ENCODE assay signal across 28 cellular contexts in genomic region chr20:2221933-2222332, GRCh38.
"Had no signal": no experiment of that assay in that cellular context is flagged by ENCODE, and none has a peak within 500 bp of the region (broad histone marks: within the 10 kb centered on the region; RNA-seq: fewer than 3 reads in every experiment).

No MANE protein-coding gene starts in this region.

- ATAC-seq: foreskin keratinocyte; gastroesophageal sphincter; heart right ventricle; left cardiac atrium; left ventricle myocardium superior; mucosa of descending colon; natural killer cell treated with Interleukin-12 subunit alpha and Interleukin-12 subunit beta and Interleukin-15 and Interleukin-18, amount 100 ng/mL, for 72 hours; sciatic nerve; stimulated activated effector memory CD8-positive, alpha-beta T cell treated with anti-CD3 and anti-CD28 coated beads, Interleukin-12 subunit alpha, Interleukin-12 subunit beta, amount 100 ng/mL, for 72 hours had no signal

- H3K27ac ChIP-seq: esophagus muscularis mucosa, foreskin keratinocyte, gastroesophageal sphincter, neural progenitor cell, parathyroid adenoma, thoracic aorta, tibial nerve, upper lobe of left lung had no signal

- H3K9me3 Mint-ChIP-seq: natural killer cell treated with Interleukin-12 subunit alpha and Interleukin-12 subunit beta and Interleukin-15 and Interleukin-18, amount 100 ng/mL, for 72 hours had no signal

- H3K4me3 Mint-ChIP-seq: dendritic cell treated with granulocyte-macrophage colony-stimulating factor and Interleukin-4, amounts not matched to agents 40 ng/mL and 50 ng/mL, for 4 days; mesothelial cell of epicardium; natural killer cell treated with Interleukin-12 subunit alpha and Interleukin-12 subunit beta and Interleukin-15 and Interleukin-18, amount 100 ng/mL, for 72 hours; neural progenitor cell; stimulated activated effector memory CD8-positive, alpha-beta T cell treated with anti-CD3 and anti-CD28 coated beads, Interleukin-12 subunit alpha, Interleukin-12 subunit beta, amount 100 ng/mL, for 72 hours; stimulated activated naive CD8-positive, alpha-beta T cell treated with anti-CD3 and anti-CD28 coated beads, Interleukin-15, Interleukin-2, amounts not matched to agents 100 ng/mL and 50 ng/mL, for 24 hours had no signal

- H3K4me3 ChIP-seq: esophagus muscularis mucosa, gastroesophageal sphincter, heart right ventricle, lung, mucosa of descending colon, neural progenitor cell, smooth muscle cell, thoracic aorta, tibial nerve, upper lobe of left lung had no signal

- H3K27me3 ChIP-seq: esophagus muscularis mucosa, foreskin keratinocyte, gastroesophageal sphincter, neural progenitor cell, tibial nerve, upper lobe of left lung had no signal

- H3K4me1 ChIP-seq: esophagus muscularis mucosa, foreskin keratinocyte, gastroesophageal sphincter, neural progenitor cell, parathyroid adenoma, tibial nerve, upper lobe of left lung had no signal

- H3K27me3 Mint-ChIP-seq: dendritic cell treated with granulocyte-macrophage colony-stimulating factor and Interleukin-4, amounts not matched to agents 40 ng/mL and 50 ng/mL, for 4 days had no signal

- H3K27ac Mint-ChIP-seq: dendritic cell treated with granulocyte-macrophage colony-stimulating factor and Interleukin-4, amounts not matched to agents 40 ng/mL and 50 ng/mL, for 4 days; mesothelial cell of epicardium; natural killer cell treated with Interleukin-12 subunit alpha and Interleukin-12 subunit beta and Interleukin-15 and Interleukin-18, amount 100 ng/mL, for 72 hours; neural progenitor cell; progenitor cell of endocrine pancreas; stimulated activated effector memory CD8-positive, alpha-beta T cell treated with anti-CD3 and anti-CD28 coated beads, Interleukin-12 subunit alpha, Interleukin-12 subunit beta, amount 100 ng/mL, for 72 hours; stimulated activated naive CD8-positive, alpha-beta T cell treated with anti-CD3 and anti-CD28 coated beads, Interleukin-15, Interleukin-2, amounts not matched to agents 100 ng/mL and 50 ng/mL, for 24 hours had no signal

- H3K4me1 Mint-ChIP-seq: mesothelial cell of epicardium had no signal

- H3K36me3 ChIP-seq: esophagus muscularis mucosa, gastroesophageal sphincter, heart right ventricle, neural progenitor cell, thoracic aorta, tibial nerve, upper lobe of left lung had no signal

- H3K36me3 Mint-ChIP-seq: mesothelial cell of epicardium; naive B cell; neural progenitor cell; stimulated activated effector memory CD8-positive, alpha-beta T cell treated with anti-CD3 and anti-CD28 coated beads, Interleukin-12 subunit alpha, Interleukin-12 subunit beta, amount 100 ng/mL, for 72 hours had no signal

- DNase-seq: effector CD8-positive, alpha-beta T cell; foreskin keratinocyte; glutamatergic neuron; heart right ventricle; hippocampal formation; left cardiac atrium; left ventricle myocardium superior; mesenchymal stem cell; mucosa of descending colon; naive B cell; stimulated activated CD4-positive, alpha-beta T cell treated with anti-CD3 and anti-CD28 coated beads, Interleukin-2, amount 100 ng/mL, for 24 hours; stimulated activated CD4-positive, alpha-beta T cell treated with anti-CD3 and anti-CD28 coated beads, Interleukin-4, amount 100 ng/mL, for 24 hours; upper lobe of left lung had no signal

- H3K9ac ChIP-seq: neural progenitor cell, parathyroid adenoma had no signal

- H3K9me3 ChIP-seq: mucosa of descending colon, thoracic aorta had no signal
